Comparison of ENCODE assay signal across 1 cellular context in genomic region chr3:172056416-172056815, GRCh38.
TF ChIP-seq lines count a peak whose summit lies in the region.

No MANE protein-coding gene starts in this region.

TF ChIP-seq in IMR-90, 13 proteins besides CTCF, POLR2A, EP300 and RAD21:
- no peak for TF ChIP-seq SMC3 (IDR thresholded peaks at IDR 0.05; ENCODE audit: low read depth, low read length)
- no peak for TF ChIP-seq MAZ (IDR thresholded peaks at IDR 0.05; ENCODE audit: borderline replicate concordance, low read depth, low read length)
- no peak for TF ChIP-seq CEBPB (IDR thresholded peaks at IDR 0.05; ENCODE audit: low read depth, low read length)
- TF ChIP-seq, protein P1, sequence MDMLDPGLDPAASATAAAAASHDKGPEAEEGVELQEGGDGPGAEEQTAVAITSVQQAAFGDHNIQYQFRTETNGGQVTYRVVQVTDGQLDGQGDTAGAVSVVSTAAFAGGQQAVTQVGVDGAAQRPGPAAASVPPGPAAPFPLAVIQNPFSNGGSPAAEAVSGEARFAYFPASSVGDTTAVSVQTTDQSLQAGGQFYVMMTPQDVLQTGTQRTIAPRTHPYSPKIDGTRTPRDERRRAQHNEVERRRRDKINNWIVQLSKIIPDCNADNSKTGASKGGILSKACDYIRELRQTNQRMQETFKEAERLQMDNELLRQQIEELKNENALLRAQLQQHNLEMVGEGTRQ (IDR thresholded peaks at IDR 0.05; ENCODE audit: low read depth, low read length), result no peak
- TF ChIP-seq BHLHE40 (IDR thresholded peaks at IDR 0.05; ENCODE audit: low read depth, low read length), result no peak
- no peak for TF ChIP-seq CHD1 (IDR thresholded peaks at IDR 0.05; ENCODE audit: low read depth, low read length)
- no peak for TF ChIP-seq MAFK (IDR thresholded peaks at IDR 0.05; ENCODE audit: low read depth, low read length)
- TF ChIP-seq MXI1 (IDR thresholded peaks at IDR 0.05; ENCODE audit: borderline replicate concordance, low read depth, low read length), result no peak
- no peak for TF ChIP-seq RCOR1 (IDR thresholded peaks at IDR 0.05; ENCODE audit: insufficient replicate concordance, low read length)
- no peak for TF ChIP-seq FOS (IDR thresholded peaks at IDR 0.05; ENCODE audit: low read depth, low read length)
- TF ChIP-seq NFE2L2 (IDR thresholded peaks at IDR 0.05; ENCODE audit: low read depth, low read length), result no peak
- no peak for TF ChIP-seq ELK1 (IDR thresholded peaks at IDR 0.05; ENCODE audit: borderline replicate concordance, low read depth, low read length)
- TF ChIP-seq RFX5 (IDR thresholded peaks at IDR 0.05; ENCODE audit: low read depth, low read length), result no peak
